Comparison of ENCODE assay signal across 7 cellular contexts in the genomic region with DNA sequence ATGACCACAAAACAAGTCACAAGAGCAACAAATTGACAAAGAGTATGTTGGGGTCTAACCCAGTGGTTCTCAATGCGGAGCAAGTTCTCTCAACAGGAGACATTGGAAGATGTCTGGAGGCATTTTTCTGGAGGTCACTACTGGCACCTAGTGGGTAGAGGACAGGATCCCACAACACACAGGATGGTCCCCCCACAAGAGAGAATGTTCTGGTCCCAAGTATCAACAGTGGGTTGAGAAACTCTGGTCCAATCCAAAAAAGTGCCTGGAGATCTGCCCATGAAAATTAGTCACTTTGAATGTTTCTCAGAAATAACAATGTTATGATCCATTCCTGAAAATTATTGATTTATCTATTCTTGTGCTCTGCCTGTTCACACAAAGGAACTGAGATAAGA. TPM values are rescaled to one million over a fixed set of nuclear protein-coding genes. Genes with fewer than 3 reads are reported as not detected.
DNase-seq lines count a peak whose midpoint lies in the region; FAIRE-seq and TF ChIP-seq lines count a peak whose summit lies in the region.

No MANE protein-coding gene starts in this region.

- H3K79me2 ChIP-seq in GM23248 (ENCODE audit: insufficient read depth) = peaks cover 79% of the 10 kb centered on the region

- H3F3A ChIP-seq in GM23248 (ENCODE audit: insufficient read depth) = peaks cover 57% of the 10 kb centered on the region

- H3K27me3 ChIP-seq in GM23248 (replicated peaks; ENCODE audit: insufficient read depth) (no peaks in the 10 kb centered on the region), left ventricle myocardium inferior (ENCODE audit: low read depth) (no peaks in the 10 kb centered on the region), small intestine (ENCODE audit: control insufficient read depth in 2 of 2, insufficient read depth in 2 of 2, low read length in 2 of 2) (no peaks in the 10 kb centered on the region)

- no peak for FAIRE-seq in small intestine (lab: Jason Lieb, UNC)

- no peaks in the 10 kb centered on the region for H3K9me3 ChIP-seq in GM23248 (ENCODE audit: low read depth)
- H3K9me3 ChIP-seq in left ventricle myocardium inferior (replicated peaks) = peaks cover 4% of the 10 kb centered on the region
- H3K9me3 ChIP-seq in small intestine (ENCODE audit: control insufficient read depth, low read depth) = no peaks in the 10 kb centered on the region

- H4K20me1 ChIP-seq in GM23248 (ENCODE audit: insufficient read depth) = no peaks in the 10 kb centered on the region

- 0% methylated on average over 1 of the region's 1 CpG for WGBS in GM23248 (ENCODE audit: low coverage in 1 of 2, low lambda C conversion rate in 2 of 2, missing lambda C conversion rate in 2 of 2), 2 experiments
- 62 to 92% (median 82%) methylated on average over 1 of the region's 1 CpG for WGBS in small intestine, 3 donors

- peaks cover 18% of the 10 kb centered on the region for H3K36me3 ChIP-seq in GM23248 (ENCODE audit: low read depth)
- peaks cover 9% of the 10 kb centered on the region for H3K36me3 ChIP-seq in left ventricle myocardium inferior
- no peaks in the 10 kb centered on the region for H3K36me3 ChIP-seq in small intestine (ENCODE audit: control insufficient read depth in 2 of 2, insufficient read depth in 2 of 2, low read length in 2 of 2)

- H3K9me2 ChIP-seq in GM23248 (ENCODE audit: insufficient read depth) = no peaks in the 10 kb centered on the region

- no peak for TF ChIP-seq CTCF in VCaP (conservative IDR thresholded peaks at IDR 0.05)
- peak; percentile 56 for TF ChIP-seq CTCF in left ventricle myocardium inferior (IDR thresholded peaks at IDR 0.05; ENCODE audit: borderline replicate concordance)

- H2AFZ ChIP-seq in GM23248 = no peak overlapping the region

- H3K27ac ChIP-seq in GM23248 (peak overlapping the region; percentile 99), VCaP (peak overlapping the region; percentile 95; the same call in 1 of the 2 replicates), left ventricle myocardium inferior (replicated peaks) (peak overlapping the region; percentile 98), small intestine (ENCODE audit: low read depth in 1 of 2, low read length in 1 of 2) (peak overlapping the region in 1 of 2 donors; percentile 76)

- in situ Hi-C loops in GM23248 (cut with MboI) = no loop called here

- H3K9ac ChIP-seq in GM23248 = peak overlapping the region; percentile 99

- DNase-seq in GM23248 (peak; percentile 91), left ventricle myocardium inferior (no peak), stromal cell of bone marrow (ENCODE audit: low read depth) (peak; percentile 95), small intestine (no peak)
- DNase-seq in stimulated activated CD4-positive, alpha-beta T cell treated with anti-CD3 and anti-CD28 coated beads, Interleukin-4, amount 100 ng/mL, for 24 hours = no peak
- DNase-seq in stimulated activated CD4-positive, alpha-beta T cell treated with anti-CD3 and anti-CD28 coated beads, Interleukin-2, amount 100 ng/mL, for 24 hours = no peak

- H3K4me3 ChIP-seq in GM23248 (peak overlapping the region; percentile 88), left ventricle myocardium inferior (peak overlapping the region; percentile 45), small intestine (ENCODE audit: low read depth in 1 of 2, low read length in 2 of 2) (no peak overlapping the region)

- intact Hi-C loops in left ventricle myocardium inferior (cut with micrococcal nuclease) = loop anchor here (10.0 kb wide), 1 partner anchor 49 kb away; no protein-coding TSS in a partner anchor

- H3K4me2 ChIP-seq in GM23248 (ENCODE audit: unreplicated experiment) = peak overlapping the region; percentile 95

- H3K4me1 ChIP-seq in GM23248 (ENCODE audit: insufficient read depth) (peaks cover 63% of the 10 kb centered on the region), left ventricle myocardium inferior (peaks cover 90% of the 10 kb centered on the region), small intestine (ENCODE audit: control insufficient read depth in 2 of 2, insufficient read depth in 1 of 2, low read depth in 1 of 2, low read length in 1 of 2) (peaks cover 0 to 3% of the 10 kb centered on the region in 2 donors)

RNA-seq across cellular contexts. Expression of gene SSH1, which starts 3.3 kb away (rescaled TPM):
- 21.9 and 33.5 TPM in 2 replicates for total RNA-seq in GM23248 (2014; rRNA removed; shearing (Covaris generic))
- polyA plus RNA-seq in GM23248 (2016; fragmentation: Nextera tagmentation; extraction: Ambion mirVana) (44.0 and 49.0 TPM in 2 replicates), small intestine (1 to 10 TPM; 1.6 to 7.0 (median 2.2) TPM)
- 30.1 TPM for total RNA-seq in left ventricle myocardium inferior

RNA-seq across cellular contexts. Expression of gene DAO, which starts 25.8 kb away (rescaled TPM):
- total RNA-seq in GM23248 (2014; rRNA removed; shearing (Covaris generic)) = not detected in 2 replicates
- polyA plus RNA-seq in GM23248 (2016; fragmentation: Nextera tagmentation; extraction: Ambion mirVana) (not detected in 2 replicates), small intestine (not detected)
- total RNA-seq in left ventricle myocardium inferior = not detected

Comparison
In these comparisons a context has a peak if more than half of its experiments do, and no peak if none do; other contexts are left out.
1. DNase-seq: peak in GM23248 (single experiment) and stromal cell of bone marrow (single experiment); none in left ventricle myocardium inferior (single experiment), stimulated activated CD4-positive, alpha-beta T cell treated with anti-CD3 and anti-CD28 coated beads, Interleukin-4, amount 100 ng/mL, for 24 hours (single experiment), stimulated activated CD4-positive, alpha-beta T cell treated with anti-CD3 and anti-CD28 coated beads, Interleukin-2, amount 100 ng/mL, for 24 hours (0 of 2) and small intestine (single experiment).
2. H3K4me3 ChIP-seq: peak in GM23248 (single experiment) and left ventricle myocardium inferior (single experiment); none in small intestine (0 of 2).